ENCODE assay signal across 10 cellular contexts in genomic region chr1:232457607-232458006, GRCh38.
DNase-seq lines count a peak whose midpoint lies in the region; ATAC-seq lines count a peak whose summit lies in the region.
"Had no signal": no experiment of that assay in that cellular context is flagged by ENCODE, and none has a peak within 500 bp of the region (broad histone marks: within the 10 kb centered on the region; RNA-seq: fewer than 3 reads in every experiment).

No MANE protein-coding gene starts in this region.

- ATAC-seq in activated CD4-positive, CD25-positive, alpha-beta regulatory T cell treated with anti-CD3 and anti-CD28 coated beads, Interleukin-2, amount 50 U/mL, for 24 hours, result peak; percentile 73 to 83
- ATAC-seq in GM21390 (IDR thresholded peaks at IDR 0.05; ENCODE audit: unreplicated experiment) (peak; percentile 95), HG03354 (IDR thresholded peaks at IDR 0.05; ENCODE audit: poor library complexity, severe bottlenecking, unreplicated experiment) (peak; percentile 93)

- DNase-seq in activated CD4-positive, CD25-positive, alpha-beta regulatory T cell (lab: John Stamatoyannopoulos, UW), result no peak
- peak; percentile 11 for DNase-seq in foreskin melanocyte
- DNase-seq in globus pallidus (ENCODE audit: low spot score), result no peak
- DNase-seq in NCI-H2107 treated with DMSO at 0.1 percent for 48 hours (lab: John Stamatoyannopoulos, UW; ENCODE audit: unreplicated experiment), result no peak
- DNase-seq in dermis blood vessel endothelial cell, result no peak
- DNase-seq: activated B cell treated with CpG ODN at 0.5 μM for 24 hours, glutamatergic neuron had no signal
